In genomic region chr16:78742501-78743283, GRCh38 we compare ENCODE assay signal across 8 cellular contexts.
DNase-seq lines count a peak whose midpoint lies in the region; ATAC-seq and TF ChIP-seq lines count a peak whose summit lies in the region.

No MANE protein-coding gene starts in this region.

- no peaks in the 10 kb centered on the region for H3K9me2 ChIP-seq in OCI-LY7 (ENCODE audit: insufficient read depth, low read length)

- H4K20me1 ChIP-seq in OCI-LY7 (ENCODE audit: insufficient read depth, low read length) = no peaks in the 10 kb centered on the region

- H3K4me3 ChIP-seq in OCI-LY7 (ENCODE audit: low read depth, low read length, poor library complexity, severe bottlenecking) (no peak overlapping the region), upper lobe of left lung (peak overlapping the region in 1 of 4 donors; percentile 30)

- H3K36me3 ChIP-seq in OCI-LY7 (ENCODE audit: insufficient read depth, low read length) (no peaks in the 10 kb centered on the region), upper lobe of left lung (no peaks in the 10 kb centered on the region)

- BruUV-seq in OCI-LY7 (replicated peaks; lab: Mats Ljungman, UMichigan) = no TSS peak

- 68 to 71% methylated on average over 18 to 21 of the region's 21 CpGs for WGBS in upper lobe of left lung, 2 donors

- H3K4me3 Mint-ChIP-seq in natural killer cell (peak overlapping the region; percentile 79), chondrocyte (ENCODE audit: unreplicated experiment) (no peak overlapping the region)

- H2AFZ ChIP-seq in OCI-LY7 (ENCODE audit: low read length) = no peak overlapping the region

- H3K27ac Mint-ChIP-seq in natural killer cell (peak overlapping the region; percentile 89 to 92), chondrocyte (ENCODE audit: unreplicated experiment) (no peak overlapping the region)

- H3K9me3 Mint-ChIP-seq in natural killer cell (no peaks in the 10 kb centered on the region), chondrocyte (ENCODE audit: low read depth) (peaks cover 6% of the 10 kb centered on the region)

- H3K27me3 Mint-ChIP-seq in natural killer cell (ENCODE audit: low read depth in 2 of 2) (peaks cover 4 to 11% of the 10 kb centered on the region in 2 donors), chondrocyte (ENCODE audit: low read depth) (no peaks in the 10 kb centered on the region)

- H3K27me3 ChIP-seq in upper lobe of left lung = no peaks in the 10 kb centered on the region

- H3K4me1 Mint-ChIP-seq in natural killer cell = peaks cover 17 to 20% of the 10 kb centered on the region in 2 donors
- H3K4me1 Mint-ChIP-seq in chondrocyte (ENCODE audit: low read depth) = peaks cover 14% of the 10 kb centered on the region

- TF ChIP-seq POLR2A in GM18505 (IDR thresholded peaks at IDR 0.05; ENCODE audit: borderline replicate concordance, extremely low read depth, insufficient read depth, insufficient read length) (no peak), upper lobe of left lung (IDR thresholded peaks at IDR 0.05) (no peak)

- POLR2A ChIA-PET in OCI-LY7 (lab: Charles Lee) = no interaction called here

- TF ChIP-seq CTCF in OCI-LY7 (conservative IDR thresholded peaks at IDR 0.05; ENCODE audit: low read length) (no peak), natural killer cell (IDR thresholded peaks at IDR 0.05) (no peak), upper lobe of left lung (IDR thresholded peaks at IDR 0.05) (no peak), chondrocyte (IDR thresholded peaks at IDR 0.05) (no peak)

- H3K9me3 ChIP-seq in OCI-LY7 (ENCODE audit: low read length) (no peaks in the 10 kb centered on the region), upper lobe of left lung (no peaks in the 10 kb centered on the region)

- no peak overlapping the region for H3K4me2 ChIP-seq in OCI-LY7 (ENCODE audit: low read length)

- ATAC-seq in GM18505 (IDR thresholded peaks at IDR 0.05; ENCODE audit: unreplicated experiment) = peak; percentile 93
- peak; percentile 98 for ATAC-seq in HG02678 (IDR thresholded peaks at IDR 0.05; ENCODE audit: unreplicated experiment)
- peak; percentile 89 to 96 (median 93) for ATAC-seq in natural killer cell
- peak; percentile 60 to 69 for ATAC-seq in upper lobe of left lung (ENCODE audit: low FRiP score in 2 of 2)

- no peak for TF ChIP-seq EP300 in upper lobe of left lung (IDR thresholded peaks at IDR 0.05)

- H3K4me1 ChIP-seq in OCI-LY7 (ENCODE audit: insufficient read depth, low read length, poor library complexity, severe bottlenecking) = peaks cover 7% of the 10 kb centered on the region
- peaks cover 0 to 3% (median 0%) of the 10 kb centered on the region in 4 donors for H3K4me1 ChIP-seq in upper lobe of left lung

- H3K36me3 Mint-ChIP-seq in natural killer cell (no peaks in the 10 kb centered on the region), chondrocyte (ENCODE audit: low read depth) (no peaks in the 10 kb centered on the region)

- CTCF ChIA-PET in OCI-LY7 (lab: Charles Lee; ENCODE audit: unreplicated experiment) = no interaction called here

- H3K27ac ChIP-seq in OCI-LY7 (ENCODE audit: low read depth, low read length, poor library complexity, severe bottlenecking) (no peak overlapping the region), upper lobe of left lung (peak overlapping the region; percentile 34 to 79 (median 58))

- intact Hi-C loops in OCI-LY7 (cut with micrococcal nuclease; ENCODE audit: unreplicated experiment) = no loop called here
- intact Hi-C loops in natural killer cell (cut with micrococcal nuclease) = no loop called here

- no peaks in the 10 kb centered on the region for H3K79me2 ChIP-seq in OCI-LY7 (ENCODE audit: insufficient read depth, low read depth, low read length)

- DNase-seq in OCI-LY7 (ENCODE audit: low spot score) = peak; percentile 13
- peak; percentile 78 for DNase-seq in activated effector memory CD4-positive, alpha-beta T cell treated with Interleukin-2 at 50 U/mL for 16 hours
- DNase-seq in natural killer cell = peak; percentile 55
- DNase-seq in upper lobe of left lung = peak in 1 of 2 donors; percentile 45
- DNase-seq in chondrocyte (ENCODE audit: low spot score) = no peak
- DNase-seq in NCI-H2081 treated with DMSO at 0.1 percent for 48 hours (lab: John Stamatoyannopoulos, UW) = no peak

Comparison
In these comparisons a context has a peak if more than half of its experiments do, and no peak if none do; other contexts are left out.
1. DNase-seq: peak in OCI-LY7 (single experiment), activated effector memory CD4-positive, alpha-beta T cell treated with Interleukin-2 at 50 U/mL for 16 hours (single experiment) and natural killer cell (single experiment); none in chondrocyte (single experiment) and NCI-H2081 treated with DMSO at 0.1 percent for 48 hours (single experiment).
2. Peak in every context shown above with its lines, with median percentiles within 50 percentile points of each other: ATAC-seq.